Comparison of ENCODE assay signal across 14 cellular contexts in the genomic region with DNA sequence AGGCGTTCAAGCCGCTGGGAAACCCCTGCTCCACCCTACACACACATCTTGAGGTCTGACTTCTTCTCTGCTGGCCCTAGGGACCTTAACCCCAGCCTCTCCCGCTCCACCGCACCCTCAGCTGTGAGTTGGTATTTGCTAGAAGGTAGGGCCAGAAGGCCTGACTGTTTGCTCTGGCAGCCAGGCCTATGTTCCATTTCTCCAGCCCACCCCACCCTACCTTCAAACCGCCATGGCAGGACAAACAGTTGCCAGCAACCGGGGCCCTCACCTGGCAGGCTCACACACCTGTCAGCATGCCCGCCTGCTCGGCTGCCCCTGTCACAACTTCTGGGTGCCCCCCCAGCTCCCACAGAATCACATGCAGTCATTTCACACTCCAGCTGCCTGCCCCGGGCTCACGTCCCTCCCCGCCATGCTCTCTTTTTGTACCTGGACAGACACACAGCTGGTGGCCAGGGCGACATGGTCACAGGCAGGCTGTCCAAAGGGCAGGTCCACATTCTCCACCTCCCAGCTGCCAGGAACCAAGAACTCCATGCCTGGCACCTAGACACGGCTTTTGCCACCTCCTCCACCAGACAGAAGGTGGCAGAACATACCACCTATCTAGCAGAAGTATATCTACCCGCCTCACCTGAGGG. TPM values are rescaled to one million over a fixed set of nuclear protein-coding genes. Genes with fewer than 3 reads are reported as not detected.
A peak's percentile ranks its signal among the peaks of the same experiment; 100 is the strongest.
DNase-seq lines count a peak whose midpoint lies in the region; ATAC-seq and TF ChIP-seq lines count a peak whose summit lies in the region.
"Had no signal": no experiment of that assay in that cellular context is flagged by ENCODE, and none has a peak within 500 bp of the region (broad histone marks: within the 10 kb centered on the region; RNA-seq: fewer than 3 reads in every experiment).

No MANE protein-coding gene starts in this region.

- H3K4me3 Mint-ChIP-seq in activated T-cell treated with anti-CD3 and anti-CD28 coated beads, Interleukin-2, amount 50 U/mL, for 72 hours: peak overlapping the region; percentile 49
- peak overlapping the region; percentile 28 for H3K4me3 Mint-ChIP-seq in stimulated activated effector memory CD8-positive, alpha-beta T cell treated with anti-CD3 and anti-CD28 coated beads, Interleukin-12 subunit alpha, Interleukin-12 subunit beta, amount 100 ng/mL, for 72 hours

- H3K27ac Mint-ChIP-seq in activated T-cell treated with anti-CD3 and anti-CD28 coated beads, Interleukin-2, amount 50 U/mL, for 72 hours: peak overlapping the region; percentile 42
- H3K27ac Mint-ChIP-seq in stimulated activated effector memory CD8-positive, alpha-beta T cell treated with anti-CD3 and anti-CD28 coated beads, Interleukin-12 subunit alpha, Interleukin-12 subunit beta, amount 100 ng/mL, for 72 hours: peak overlapping the region; percentile 54

- no peaks in the 10 kb centered on the region for H3K27me3 Mint-ChIP-seq in activated T-cell treated with anti-CD3 and anti-CD28 coated beads, Interleukin-2, amount 50 U/mL, for 72 hours (ENCODE audit: low read depth)

- TF ChIP-seq CTCF in omental fat pad (IDR thresholded peaks at IDR 0.05): no peak

- no peak for ATAC-seq in activated T-cell treated with anti-CD3 and anti-CD28 coated beads, Interleukin-2, amount 50 U/mL, for 72 hours (replicated peaks in 1 of 2)
- ATAC-seq in stimulated activated effector memory CD8-positive, alpha-beta T cell treated with anti-CD3 and anti-CD28 coated beads, Interleukin-12 subunit alpha, Interleukin-12 subunit beta, amount 100 ng/mL, for 72 hours: no peak
- no peak for ATAC-seq in omental fat pad (ENCODE audit: low FRiP score)
- ATAC-seq: Panc1 had no signal

- no peaks in the 10 kb centered on the region for H3K9me3 Mint-ChIP-seq in activated T-cell treated with anti-CD3 and anti-CD28 coated beads, Interleukin-2, amount 50 U/mL, for 72 hours
- H3K9me3 Mint-ChIP-seq in stimulated activated effector memory CD8-positive, alpha-beta T cell treated with anti-CD3 and anti-CD28 coated beads, Interleukin-12 subunit alpha, Interleukin-12 subunit beta, amount 100 ng/mL, for 72 hours: no peaks in the 10 kb centered on the region

- no peaks in the 10 kb centered on the region for H3K36me3 Mint-ChIP-seq in activated T-cell treated with anti-CD3 and anti-CD28 coated beads, Interleukin-2, amount 50 U/mL, for 72 hours (ENCODE audit: insufficient read depth in 2 of 2)
- H3K36me3 Mint-ChIP-seq in stimulated activated effector memory CD8-positive, alpha-beta T cell treated with anti-CD3 and anti-CD28 coated beads, Interleukin-12 subunit alpha, Interleukin-12 subunit beta, amount 100 ng/mL, for 72 hours: peaks cover under 1% of the 10 kb centered on the region

- H3K4me1 Mint-ChIP-seq in activated T-cell treated with anti-CD3 and anti-CD28 coated beads, Interleukin-2, amount 50 U/mL, for 72 hours (ENCODE audit: low read depth): peaks cover 31% of the 10 kb centered on the region
- peaks cover 31% of the 10 kb centered on the region for H3K4me1 Mint-ChIP-seq in stimulated activated effector memory CD8-positive, alpha-beta T cell treated with anti-CD3 and anti-CD28 coated beads, Interleukin-12 subunit alpha, Interleukin-12 subunit beta, amount 100 ng/mL, for 72 hours

- no peak for DNase-seq in activated T-cell treated with anti-CD3 and anti-CD28 coated beads, Interleukin-2, amount 50 U/mL, for 72 hours
- DNase-seq in activated T-cell treated with anti-CD3 and anti-CD28 coated beads for 4 hours (no peak), NCI-H69 (lab: John Stamatoyannopoulos, UW) (peak; percentile 45), germinal center (ENCODE audit: low spot score) (peak; percentile 73), omental fat pad (ENCODE audit: low spot score) (no peak), HPDE6-E6E7 (ENCODE audit: extremely low spot score) (no peak), AG08396 (ENCODE audit: low spot score) (no peak)
- DNase-seq in stimulated activated effector memory CD8-positive, alpha-beta T cell treated with anti-CD3 and anti-CD28 coated beads, Interleukin-12 subunit alpha, Interleukin-12 subunit beta, amount 100 ng/mL, for 72 hours (ENCODE audit: low spot score in 2 of 2): no peak
- DNase-seq: adrenal gland, GOT3, MM.1S, NCI-H226 had no signal

RNA-seq across cellular contexts. Expression of gene ATP2A3, which starts 2.6 kb away (rescaled TPM):
- total RNA-seq in activated T-cell treated with anti-CD3 and anti-CD28 coated beads, Interleukin-2, amount 50 U/mL, for 72 hours: 100 to 1,000 TPM; 108 to 109 TPM
- 10 to 100 TPM in 1 of 4 donors, 1 to 10 TPM in 3; 2.9 to 12.3 (median 5.5) TPM for total RNA-seq in omental fat pad

RNA-seq across cellular contexts. Expression of gene P2RX1, which starts 50.6 kb away (rescaled TPM):
- 1 to 10 TPM; 1.6 to 2.3 TPM for total RNA-seq in activated T-cell treated with anti-CD3 and anti-CD28 coated beads, Interleukin-2, amount 50 U/mL, for 72 hours
- total RNA-seq in omental fat pad: 1 to 10 TPM; 1.1 to 4.7 (median 2.7) TPM
- total RNA-seq: osteoblast had no signal

Comparison
In these comparisons a context has a peak if more than half of its experiments do, and no peak if none do; other contexts are left out.
1. DNase-seq: peak in NCI-H69 (single experiment) and germinal center (single experiment); none in activated T-cell treated with anti-CD3 and anti-CD28 coated beads, Interleukin-2, amount 50 U/mL, for 72 hours (0 of 2), activated T-cell treated with anti-CD3 and anti-CD28 coated beads for 4 hours (single experiment), stimulated activated effector memory CD8-positive, alpha-beta T cell treated with anti-CD3 and anti-CD28 coated beads, Interleukin-12 subunit alpha, Interleukin-12 subunit beta, amount 100 ng/mL, for 72 hours (0 of 2), omental fat pad (single experiment), HPDE6-E6E7 (single experiment) and AG08396 (single experiment).
2. RNA of gene ATP2A3, which starts 2.6 kb away (total RNA-seq): 108 to 109 TPM in activated T-cell treated with anti-CD3 and anti-CD28 coated beads, Interleukin-2, amount 50 U/mL, for 72 hours; 2.9 to 12.3 TPM in omental fat pad; every median in the first group is over 4 times any median in the second.